ENCODE assay signal across 8 cellular contexts in the genomic region with DNA sequence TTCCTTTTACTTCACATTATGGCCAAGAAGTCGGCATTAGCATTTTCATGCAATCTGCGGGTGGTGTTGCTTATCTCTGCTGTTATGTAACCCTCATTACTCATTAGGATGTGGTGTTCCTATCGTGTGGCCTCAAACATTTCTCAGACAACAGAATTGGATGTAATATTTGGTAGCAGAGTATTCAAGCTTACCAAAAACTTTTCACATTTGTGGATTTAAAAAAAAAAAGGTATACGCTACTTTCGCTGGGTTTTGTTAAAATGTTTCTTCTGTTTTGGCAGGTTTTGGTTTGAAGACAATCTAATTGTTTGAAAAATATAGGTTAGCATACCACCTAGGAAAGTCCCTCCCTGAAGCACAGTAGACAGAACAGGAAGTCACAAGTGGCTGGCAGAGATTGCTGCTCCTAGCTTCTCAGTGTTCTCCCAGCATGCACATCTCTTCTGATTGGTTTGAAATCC.
DNase-seq lines count a peak whose midpoint lies in the region; ATAC-seq and TF ChIP-seq lines count a peak whose summit lies in the region.

No MANE protein-coding gene starts in this region.

- H3K79me2 ChIP-seq in DND-41 (ENCODE audit: insufficient read depth, low read length): no peaks in the 10 kb centered on the region

- POLR2A ChIA-PET in HEK293 (lab: Yijun Ruan, JAX): no interaction called here

- TF ChIP-seq CTCF in DND-41 (IDR thresholded peaks at IDR 0.05; ENCODE audit: borderline replicate concordance, extremely low read depth, low read length, poor library complexity, severe bottlenecking): no peak
- no peak for TF ChIP-seq CTCF in HEK293 (tag by site-specific recombination; IDR thresholded peaks at IDR 0.05)
- no peak for TF ChIP-seq CTCF in epithelial cell of esophagus (IDR thresholded peaks at IDR 0.05; ENCODE audit: insufficient read depth, low read depth, low read length, missing control alignments)

- H4K20me1 ChIP-seq in DND-41 (ENCODE audit: insufficient read depth, low read length): no peaks in the 10 kb centered on the region

- H3K27me3 ChIP-seq in DND-41 (ENCODE audit: insufficient read depth, low read length, poor library complexity) (no peaks in the 10 kb centered on the region), SJCRH30 (no peaks in the 10 kb centered on the region)

- ATAC-seq in DND-41 (ENCODE audit: insufficient read depth, low read depth): 0 out of 3 replicates have a peak, but pooled peaks have one; percentile 48

- CTCF ChIA-PET in HEK293 (lab: Yijun Ruan, JAX): interaction anchor here (0.5 to 0.6 kb wide), 2 partner anchors 258 to 426 kb away, joined by 3 read pairs; no protein-coding TSS in a partner anchor

- no peaks in the 10 kb centered on the region for H3K4me1 ChIP-seq in DND-41 (ENCODE audit: insufficient read depth, low read length)
- H3K4me1 ChIP-seq in HEK293 (ENCODE audit: control insufficient read depth, insufficient read depth, low read length): peaks cover 23% of the 10 kb centered on the region
- no peaks in the 10 kb centered on the region for H3K4me1 ChIP-seq in SJCRH30

- no peak overlapping the region for H3K4me2 ChIP-seq in DND-41 (ENCODE audit: insufficient read depth, low read length)

- no peak overlapping the region for H3K9ac ChIP-seq in DND-41 (ENCODE audit: low read depth, low read length)

- no peaks in the 10 kb centered on the region for H3K36me3 ChIP-seq in DND-41 (ENCODE audit: insufficient read depth, low read length)
- no peaks in the 10 kb centered on the region for H3K36me3 ChIP-seq in HEK293 (ENCODE audit: control insufficient read depth in 2 of 2, insufficient read depth in 1 of 2, low read length in 2 of 2)
- no peaks in the 10 kb centered on the region for H3K36me3 ChIP-seq in SJCRH30

- H3K4me3 ChIP-seq in DND-41 (ENCODE audit: low read depth in 1 of 2, low read length in 2 of 2) (no peak overlapping the region), HEK293 (ENCODE audit: low read depth, low read length) (no peak overlapping the region), epithelial cell of esophagus (ENCODE audit: low read length) (no peak overlapping the region), SJCRH30 (no peak overlapping the region)

- H2AFZ ChIP-seq in DND-41 (ENCODE audit: low read depth, low read length): no peak overlapping the region

- H3K9me3 ChIP-seq in DND-41 (ENCODE audit: insufficient read depth, low read length, severe bottlenecking): no peaks in the 10 kb centered on the region
- no peaks in the 10 kb centered on the region for H3K9me3 ChIP-seq in HEK293 (ENCODE audit: control insufficient read depth, insufficient read depth, low read depth, low read length)
- H3K9me3 ChIP-seq in SJCRH30 (replicated peaks): no peaks in the 10 kb centered on the region

- H3K27ac ChIP-seq in DND-41 (ENCODE audit: low read length) (no peak overlapping the region), HEK293 (ENCODE audit: extremely low read depth, low read depth, low read length) (no peak overlapping the region), SJCRH30 (no peak overlapping the region)

- DNase-seq in DND-41: no peak
- peak in 3 of 5 experiments; percentile 18 to 85 (median 76) for DNase-seq in T-helper 2 cell
- DNase-seq in epithelial cell of esophagus (ENCODE audit: low read depth): peak; percentile 60
- no peak for DNase-seq in NCI-H187 (lab: John Stamatoyannopoulos, UW)
- no peak for DNase-seq in midbrain (lab: John Stamatoyannopoulos, UW)
- DNase-seq in SJCRH30: no peak
- no peak for DNase-seq in NCI-H526 (lab: John Stamatoyannopoulos, UW)

TF ChIP-seq in HEK293, 187 proteins besides CTCF, POLR2A, EP300 and RAD21:
- TF ChIP-seq ZNF585B (tag by site-specific recombination; IDR thresholded peaks at IDR 0.05) (no peak), OSR2 (tag by site-specific recombination; IDR thresholded peaks at IDR 0.05) (peak; percentile 49), GFI1B (tag by site-specific recombination; IDR thresholded peaks at IDR 0.05) (peak; percentile 46; the same call in 1 of the 2 replicates), ZNF433 (tag by site-specific recombination; IDR thresholded peaks at IDR 0.05; ENCODE audit: low read depth) (no peak), TRIM28 (IDR thresholded peaks at IDR 0.05; ENCODE audit: borderline replicate concordance, low read length) (0 out of 2 replicates have a peak, but pooled peaks have one; percentile 12), ZNF404 (tag by site-specific recombination; IDR thresholded peaks at IDR 0.05) (no peak), YY1 (tag by site-specific recombination; IDR thresholded peaks at IDR 0.05) (no peak), PRDM10 (tag by site-specific recombination; IDR thresholded peaks at IDR 0.05) (peak; percentile 62; the same call in 1 of the 2 replicates)

Comparison
In these comparisons a context has a peak if more than half of its experiments do, and no peak if none do; other contexts are left out.
1. DNase-seq: peak in T-helper 2 cell (3 of 5) and epithelial cell of esophagus (single experiment); none in DND-41 (single experiment), NCI-H187 (0 of 2), midbrain (single experiment), SJCRH30 (0 of 2) and NCI-H526 (0 of 2).